In genomic region chr3:133547432-133548041, GRCh38 we compare ENCODE assay signal across 10 cellular contexts. TPM values are rescaled to one million over a fixed set of nuclear protein-coding genes. Genes with fewer than 3 reads are reported as not detected.
A peak's percentile ranks its signal among the peaks of the same experiment; 100 is the strongest.
DNase-seq lines count a peak whose midpoint lies in the region; ATAC-seq and TF ChIP-seq lines count a peak whose summit lies in the region.
"Had no signal": no experiment of that assay in that cellular context is flagged by ENCODE, and none has a peak within 500 bp of the region (broad histone marks: within the 10 kb centered on the region; RNA-seq: fewer than 3 reads in every experiment).

No MANE protein-coding gene starts in this region.

- intact Hi-C loops in IMR-90 (cut with micrococcal nuclease) (no loop called here), MCF 10A (cut with micrococcal nuclease) (no loop called here)

- H3K9me3 ChIP-seq in IMR-90 (ENCODE audit: control insufficient read depth, insufficient read depth, low read length) (no peaks in the 10 kb centered on the region), thoracic aorta (no peaks in the 10 kb centered on the region)

- H3K36me3 Mint-ChIP-seq in MCF 10A (ENCODE audit: insufficient read depth, unreplicated experiment), result no peaks in the 10 kb centered on the region
- no peaks in the 10 kb centered on the region for H3K36me3 Mint-ChIP-seq in activated CD4-positive, alpha-beta T cell treated with anti-CD3 and anti-CD28 coated beads, Interleukin-2, amount 10 ng/mL, durations not matched to agents 7 days and 5 days (ENCODE audit: low read depth)
- no peaks in the 10 kb centered on the region for H3K36me3 Mint-ChIP-seq in activated naive CD4-positive, alpha-beta T cell treated with anti-CD3 and anti-CD28 coated beads, Interleukin-2, amount 50 U/mL, for 72 hours

- H2BK120ac ChIP-seq in IMR-90 (ENCODE audit: low read depth, low read length), result peak overlapping the region; percentile 88

- peak overlapping the region; percentile 66 for H3K18ac ChIP-seq in IMR-90 (ENCODE audit: low read depth, low read length)

- H3K36me3 ChIP-seq in IMR-90 (ENCODE audit: control insufficient read depth, insufficient read depth, low read length) (no peaks in the 10 kb centered on the region), thoracic aorta (no peaks in the 10 kb centered on the region)

- H3K27me3 Mint-ChIP-seq in MCF 10A (ENCODE audit: insufficient read depth, unreplicated experiment), result no peaks in the 10 kb centered on the region
- no peaks in the 10 kb centered on the region for H3K27me3 Mint-ChIP-seq in activated CD4-positive, alpha-beta T cell treated with anti-CD3 and anti-CD28 coated beads, Interleukin-2, amount 10 ng/mL, durations not matched to agents 7 days and 5 days

- peak overlapping the region; percentile 33 for H2AFZ ChIP-seq in IMR-90 (replicated peaks; ENCODE audit: low read length, poor library complexity)

- no peak for TF ChIP-seq CTCF in IMR-90 (conservative IDR thresholded peaks at IDR 0.05; ENCODE audit: low read depth, low read length)
- no peak for TF ChIP-seq CTCF in MCF 10A (IDR thresholded peaks at IDR 0.05; ENCODE audit: unreplicated experiment)
- no peak for TF ChIP-seq CTCF in thoracic aorta (IDR thresholded peaks at IDR 0.05)

- in situ Hi-C loops in IMR-90 (cut with MboI; ENCODE audit: low sequenced_read_pairs), result no loop called here

- CTCF ChIA-PET in IMR-90 (lab: Yijun Ruan, JAX) (interaction anchor here (1.0 kb wide), 1 partner anchor 11 kb away, joined by 4 read pairs; no protein-coding TSS in a partner anchor), MCF 10A (lab: Yijun Ruan, JAX) (interaction anchor here (0.7 to 2.2 kb wide), 10 partner anchors 11 to 886 kb away, joined by 3 to 10 read pairs (median 3); no protein-coding TSS in a partner anchor)
- CTCF ChIA-PET in activated CD4-positive, alpha-beta T cell treated with anti-CD3 and anti-CD28 coated beads, Interleukin-2, amount 10 ng/mL, durations not matched to agents 7 days and 5 days (lab: Charles Lee), result interaction anchor here (0.5 to 2.2 kb wide), 5 partner anchors 15 to 417 kb away, joined by 3 to 7 read pairs (median 4); partner anchors contain the start of gene CDV3

- no peaks in the 10 kb centered on the region for H3K79me1 ChIP-seq in IMR-90 (ENCODE audit: low read depth in 1 of 2, low read length in 2 of 2)

- no peak overlapping the region for H3K4me3 Mint-ChIP-seq in MCF 10A (ENCODE audit: unreplicated experiment)
- no peak overlapping the region for H3K4me3 Mint-ChIP-seq in activated CD4-positive, alpha-beta T cell treated with anti-CD3 and anti-CD28 coated beads, Interleukin-2, amount 10 ng/mL, durations not matched to agents 7 days and 5 days

- WGBS in IMR-90 (ENCODE audit: extremely low coverage in 2 of 2, insufficient read length in 1 of 2), 2 experiments, result no CpG with 5 or more reads among the region's 3 CpGs

- H3K27ac ChIP-seq in IMR-90 (ENCODE audit: insufficient read depth, low read length), result peak overlapping the region; percentile 80; the same call in 1 of the 2 replicates
- H3K27ac ChIP-seq in thoracic aorta, result peak overlapping the region; percentile 58 to 67

- H2AK9ac ChIP-seq in IMR-90 (replicated peaks; ENCODE audit: low read depth, low read length, poor library complexity), result peak overlapping the region; percentile 77

- H3K27ac Mint-ChIP-seq in MCF 10A (ENCODE audit: low read depth, unreplicated experiment), result no peak overlapping the region
- H3K27ac Mint-ChIP-seq in activated CD4-positive, alpha-beta T cell treated with anti-CD3 and anti-CD28 coated beads, Interleukin-2, amount 10 ng/mL, durations not matched to agents 7 days and 5 days, result no peak overlapping the region
- H3K27ac Mint-ChIP-seq in activated naive CD4-positive, alpha-beta T cell treated with anti-CD3 and anti-CD28 coated beads, Interleukin-2, amount 50 U/mL, for 72 hours, result no peak overlapping the region

- H3K23ac ChIP-seq in IMR-90 (ENCODE audit: low read depth, low read length), result peak overlapping the region; percentile 42; the same call in 1 of the 2 replicates

- peak overlapping the region; percentile 73 for H4K91ac ChIP-seq in IMR-90 (ENCODE audit: insufficient read depth, low read depth, low read length)

- H3K14ac ChIP-seq in IMR-90 (replicated peaks; ENCODE audit: low read depth, low read length), result peak overlapping the region; percentile 75

- peak overlapping the region; percentile 76; the same call in 1 of the 2 replicates for H4K5ac ChIP-seq in IMR-90 (ENCODE audit: low read depth, low read length)

- peaks cover 18% of the 10 kb centered on the region for H3K4me1 Mint-ChIP-seq in MCF 10A (ENCODE audit: insufficient read depth, unreplicated experiment)
- peaks cover 2% of the 10 kb centered on the region for H3K4me1 Mint-ChIP-seq in activated CD4-positive, alpha-beta T cell treated with anti-CD3 and anti-CD28 coated beads, Interleukin-2, amount 10 ng/mL, durations not matched to agents 7 days and 5 days

- BruUV-seq in IMR-90 (replicated peaks; lab: Mats Ljungman, UMichigan), result no TSS peak
- BruUV-seq in MCF 10A (replicated peaks; lab: Mats Ljungman, UMichigan), result no TSS peak

- H3K9ac ChIP-seq in IMR-90 (ENCODE audit: low read depth, low read length), result peak overlapping the region; percentile 39; the same call in 1 of the 2 replicates

- peak overlapping the region; percentile 45 to 72; a peak in 3 of 4 replicates for H4K8ac ChIP-seq in IMR-90 (ENCODE audit: low read depth in 2 of 2, low read length in 2 of 2)

- DNase-seq in IMR-90, result peak; percentile 74
- DNase-seq in MCF 10A (ENCODE audit: unreplicated experiment), result peak; percentile 47
- peak; percentile 48 for DNase-seq in kidney tubule cell (ENCODE audit: low spot score)
- no peak for DNase-seq in thoracic aorta (ENCODE audit: low spot score)
- DNase-seq in activated CD4-positive, alpha-beta T cell treated with anti-CD3 and anti-CD28 coated beads, Interleukin-2, amount 10 ng/mL, durations not matched to agents 7 days and 5 days, result no peak
- DNase-seq in activated naive CD4-positive, alpha-beta T cell treated with anti-CD3 and anti-CD28 coated beads, Interleukin-2, amount 50 U/mL, for 72 hours (ENCODE audit: low spot score in 2 of 2), result no peak
- DNase-seq in AML-193 (lab: John Stamatoyannopoulos, UW), result no peak
- no peak for DNase-seq in activated effector memory CD4-positive, alpha-beta T cell treated with Interleukin-2 at 50 U/mL for 16 hours
- DNase-seq: NCI-H187 treated with DMSO at 0.1 percent for 48 hours had no signal

- H3K9me1 ChIP-seq in IMR-90 (ENCODE audit: insufficient read depth, low read length), result no peaks in the 10 kb centered on the region

- H3K56ac ChIP-seq in IMR-90 (ENCODE audit: extremely low read depth, insufficient read depth, low read length), result peak overlapping the region; percentile 41; the same call in 1 of the 2 replicates

- H3K4me1 ChIP-seq in IMR-90 (ENCODE audit: control insufficient read depth, insufficient read depth, low read length) (peaks cover 7% of the 10 kb centered on the region), thoracic aorta (ENCODE audit: control insufficient read depth in 1 of 2, low read depth in 2 of 2) (peaks cover 12 to 23% of the 10 kb centered on the region in 2 donors)

- H3K27me3 ChIP-seq in IMR-90 (ENCODE audit: control insufficient read depth, insufficient read depth, low read length), result no peaks in the 10 kb centered on the region
- no peaks in the 10 kb centered on the region for H3K27me3 ChIP-seq in thoracic aorta (replicated peaks; ENCODE audit: insufficient read depth)

- H2BK20ac ChIP-seq in IMR-90 (ENCODE audit: low read depth, low read length), result peak overlapping the region; percentile 91

- peak overlapping the region; percentile 85 for H2BK5ac ChIP-seq in IMR-90 (ENCODE audit: low read depth, low read length, poor library complexity, severe bottlenecking)

- H3K4ac ChIP-seq in IMR-90 (ENCODE audit: low read depth, low read length), result peak overlapping the region; percentile 88

- H4K20me1 ChIP-seq in IMR-90 (ENCODE audit: insufficient read depth, low read length), result no peaks in the 10 kb centered on the region

- dilution Hi-C loops in IMR-90 (cut with HindIII; ENCODE audit: low sequenced_read_pairs, unreplicated experiment), result no loop called here

- H3K4me3 ChIP-seq in IMR-90 (ENCODE audit: insufficient read depth, low read depth, low read length) (no peak overlapping the region), thoracic aorta (no peak overlapping the region)
- H3K4me3 ChIP-seq: GM12878 had no signal

- H3K4me2 ChIP-seq in IMR-90 (ENCODE audit: low read depth, low read length), result peak overlapping the region; percentile 56

- ATAC-seq in IMR-90 (ENCODE audit: low read depth) (peak; percentile 94), thoracic aorta (ENCODE audit: insufficient number of reproducible peaks, low FRiP score, low read depth) (no peak)
- ATAC-seq in activated naive CD4-positive, alpha-beta T cell treated with anti-CD3 and anti-CD28 coated beads, Interleukin-2, amount 50 U/mL, for 72 hours, result no peak
- ATAC-seq: GM12878 had no signal

- no peak for TF ChIP-seq RAD21 in IMR-90 (IDR thresholded peaks at IDR 0.05; ENCODE audit: low read length)

- POLR2A ChIA-PET in IMR-90 (lab: Charles Lee; ENCODE audit: unreplicated experiment), result interaction anchor here (1.0 kb wide), 1 partner anchor 23 kb away, joined by 5 read pairs; no protein-coding TSS in a partner anchor
- POLR2A ChIA-PET in MCF 10A (lab: Yijun Ruan, JAX), result interaction anchor here (1.6 to 2.5 kb wide), 2 partner anchors 11 to 22 kb away, joined by 7 to 15 read pairs; no protein-coding TSS in a partner anchor
- POLR2A ChIA-PET in activated CD4-positive, alpha-beta T cell treated with anti-CD3 and anti-CD28 coated beads, Interleukin-2, amount 10 ng/mL, durations not matched to agents 7 days and 5 days (lab: Charles Lee), result no interaction called here

- peak overlapping the region; percentile 79; the same call in 2 of the 3 replicates for H2BK15ac ChIP-seq in IMR-90 (ENCODE audit: low read depth, low read length)

- peaks cover 8% of the 10 kb centered on the region for H3K9me3 Mint-ChIP-seq in MCF 10A (ENCODE audit: unreplicated experiment)
- no peaks in the 10 kb centered on the region for H3K9me3 Mint-ChIP-seq in activated CD4-positive, alpha-beta T cell treated with anti-CD3 and anti-CD28 coated beads, Interleukin-2, amount 10 ng/mL, durations not matched to agents 7 days and 5 days
- H3K9me3 Mint-ChIP-seq in activated naive CD4-positive, alpha-beta T cell treated with anti-CD3 and anti-CD28 coated beads, Interleukin-2, amount 50 U/mL, for 72 hours, result no peaks in the 10 kb centered on the region

- no peak for TF ChIP-seq POLR2A in IMR-90 (IDR thresholded peaks at IDR 0.05; ENCODE audit: low read depth, low read length)

- peak overlapping the region; percentile 79; the same call in 1 of the 2 replicates for H2AK5ac ChIP-seq in IMR-90 (ENCODE audit: low read depth, low read length)

RNA-seq across cellular contexts. Expression of gene CDV3, which starts 25.9 kb away (rescaled TPM):
- 120 and 189 TPM in 2 replicates for total RNA-seq in IMR-90 (2012; rRNA removed)
- polyA plus RNA-seq in IMR-90 (2012; rRNA removed), result 78.1 and 93.6 TPM in 2 replicates
- polyA plus RNA-seq in IMR-90 (2012; cell fraction: cytosol; rRNA removed), result 11.2 and 14.0 TPM in 2 replicates
- polyA plus RNA-seq in IMR-90 (2012; cell fraction: nucleus; rRNA removed; ENCODE audit: low replicate concordance), result 3.2 and 36.9 TPM in 2 replicates
- 278 and 309 TPM in 2 replicates for total RNA-seq in MCF 10A (2022)
- 100 to 1,000 TPM in 1 of 2 donors, 10 to 100 TPM in 1; 86.5 to 190 TPM for total RNA-seq in thoracic aorta
- 100 to 1,000 TPM; 177 to 196 TPM for total RNA-seq in activated CD4-positive, alpha-beta T cell treated with anti-CD3 and anti-CD28 coated beads, Interleukin-2, amount 10 ng/mL, durations not matched to agents 7 days and 5 days
- total RNA-seq in activated naive CD4-positive, alpha-beta T cell treated with anti-CD3 and anti-CD28 coated beads, Interleukin-2, amount 50 U/mL, for 72 hours, result 100 to 1,000 TPM; 195 to 200 TPM

Comparison
In these comparisons a context has a peak if more than half of its experiments do, and no peak if none do; other contexts are left out.
1. DNase-seq: peak in IMR-90 (single experiment), MCF 10A (single experiment) and kidney tubule cell (single experiment); none in thoracic aorta (single experiment), activated CD4-positive, alpha-beta T cell treated with anti-CD3 and anti-CD28 coated beads, Interleukin-2, amount 10 ng/mL, durations not matched to agents 7 days and 5 days (single experiment), activated naive CD4-positive, alpha-beta T cell treated with anti-CD3 and anti-CD28 coated beads, Interleukin-2, amount 50 U/mL, for 72 hours (0 of 2), AML-193 (0 of 2) and activated effector memory CD4-positive, alpha-beta T cell treated with Interleukin-2 at 50 U/mL for 16 hours (single experiment).